ENCODE assay signal across 1 cellular context in genomic region chr10:123607386-123607785, GRCh38.
TF ChIP-seq lines count a peak whose summit lies in the region.

No MANE protein-coding gene starts in this region.

TF ChIP-seq in GM23338, 12 proteins besides CTCF, POLR2A, EP300 and RAD21 (continued from another document):
- TF ChIP-seq, protein P1, sequence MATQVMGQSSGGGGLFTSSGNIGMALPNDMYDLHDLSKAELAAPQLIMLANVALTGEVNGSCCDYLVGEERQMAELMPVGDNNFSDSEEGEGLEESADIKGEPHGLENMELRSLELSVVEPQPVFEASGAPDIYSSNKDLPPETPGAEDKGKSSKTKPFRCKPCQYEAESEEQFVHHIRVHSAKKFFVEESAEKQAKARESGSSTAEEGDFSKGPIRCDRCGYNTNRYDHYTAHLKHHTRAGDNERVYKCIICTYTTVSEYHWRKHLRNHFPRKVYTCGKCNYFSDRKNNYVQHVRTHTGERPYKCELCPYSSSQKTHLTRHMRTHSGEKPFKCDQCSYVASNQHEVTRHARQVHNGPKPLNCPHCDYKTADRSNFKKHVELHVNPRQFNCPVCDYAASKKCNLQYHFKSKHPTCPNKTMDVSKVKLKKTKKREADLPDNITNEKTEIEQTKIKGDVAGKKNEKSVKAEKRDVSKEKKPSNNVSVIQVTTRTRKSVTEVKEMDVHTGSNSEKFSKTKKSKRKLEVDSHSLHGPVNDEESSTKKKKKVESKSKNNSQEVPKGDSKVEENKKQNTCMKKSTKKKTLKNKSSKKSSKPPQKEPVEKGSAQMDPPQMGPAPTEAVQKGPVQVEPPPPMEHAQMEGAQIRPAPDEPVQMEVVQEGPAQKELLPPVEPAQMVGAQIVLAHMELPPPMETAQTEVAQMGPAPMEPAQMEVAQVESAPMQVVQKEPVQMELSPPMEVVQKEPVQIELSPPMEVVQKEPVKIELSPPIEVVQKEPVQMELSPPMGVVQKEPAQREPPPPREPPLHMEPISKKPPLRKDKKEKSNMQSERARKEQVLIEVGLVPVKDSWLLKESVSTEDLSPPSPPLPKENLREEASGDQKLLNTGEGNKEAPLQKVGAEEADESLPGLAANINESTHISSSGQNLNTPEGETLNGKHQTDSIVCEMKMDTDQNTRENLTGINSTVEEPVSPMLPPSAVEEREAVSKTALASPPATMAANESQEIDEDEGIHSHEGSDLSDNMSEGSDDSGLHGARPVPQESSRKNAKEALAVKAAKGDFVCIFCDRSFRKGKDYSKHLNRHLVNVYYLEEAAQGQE (IDR thresholded peaks at IDR 0.05; ENCODE audit: unreplicated experiment), result no peak
- no peak for TF ChIP-seq STAT1 (IDR thresholded peaks at IDR 0.05; ENCODE audit: unreplicated experiment)
- TF ChIP-seq ZNF114 (CRISPR knock-in tag; IDR thresholded peaks at IDR 0.05), result no peak
- no peak for TF ChIP-seq ETS1 (IDR thresholded peaks at IDR 0.05)
- TF ChIP-seq EZH2phosphoT487 (IDR thresholded peaks at IDR 0.05; ENCODE audit: unreplicated experiment), result no peak
- no peak for TF ChIP-seq ZNF331 (CRISPR knock-in tag; IDR thresholded peaks at IDR 0.05; ENCODE audit: low read depth)
- no peak for TF ChIP-seq JUNB (IDR thresholded peaks at IDR 0.05; ENCODE audit: unreplicated experiment)
TF ChIP-seq in GM23338: peak in this region for 2.
